Comparison of ENCODE assay signal across 16 cellular contexts in genomic region chr11:27179334-27179733, GRCh38.
DNase-seq lines count a peak whose midpoint lies in the region; TF ChIP-seq lines count a peak whose summit lies in the region.
"Had no signal": no experiment of that assay in that cellular context is flagged by ENCODE, and none has a peak within 500 bp of the region (broad histone marks: within the 10 kb centered on the region; RNA-seq: fewer than 3 reads in every experiment).

No MANE protein-coding gene starts in this region.

- H3K9me3 ChIP-seq in neuronal stem cell (replicated peaks in 1 of 2; ENCODE audit: control insufficient read depth in 2 of 2, insufficient read depth in 1 of 2, low read depth in 1 of 2, low read length in 2 of 2): no peaks in the 10 kb centered on the region
- H3K9me3 ChIP-seq: BE2C, Peyer's patch had no signal

- H2BK120ac ChIP-seq in neuronal stem cell (ENCODE audit: low read depth, low read length): no peak overlapping the region

- H3K79me1 ChIP-seq in neuronal stem cell (ENCODE audit: low read depth, low read length): no peaks in the 10 kb centered on the region

- no peak overlapping the region for H2BK15ac ChIP-seq in neuronal stem cell (ENCODE audit: low read length)

- no peak overlapping the region for H3K23ac ChIP-seq in neuronal stem cell (ENCODE audit: low read depth, low read length, poor library complexity)

- peak overlapping the region; percentile 19 for H3K18ac ChIP-seq in neuronal stem cell (ENCODE audit: low read length)

- H3K27me3 ChIP-seq in neuronal stem cell (ENCODE audit: control insufficient read depth in 3 of 3, insufficient read depth in 3 of 3, low read depth in 1 of 3, low read length in 3 of 3): no peaks in the 10 kb centered on the region
- H3K27me3 ChIP-seq: BE2C, Peyer's patch had no signal

- no peaks in the 10 kb centered on the region for H3K36me3 ChIP-seq in neuronal stem cell (replicated peaks in 1 of 2; ENCODE audit: control insufficient read depth in 2 of 2, insufficient read depth in 2 of 2, low read length in 2 of 2)
- H3K36me3 ChIP-seq: BE2C, Peyer's patch had no signal

- H3K4me1 ChIP-seq in neuronal stem cell (ENCODE audit: control insufficient read depth in 2 of 2, insufficient read depth in 1 of 2, low read depth in 1 of 2, low read length in 2 of 2): no peaks in the 10 kb centered on the region
- H3K4me1 ChIP-seq: BE2C, Peyer's patch had no signal

- no peak for TF ChIP-seq CTCF in coronary artery (IDR thresholded peaks at IDR 0.05)

- H2BK12ac ChIP-seq in neuronal stem cell (ENCODE audit: low read length): no peak overlapping the region

- no peak overlapping the region for H2AK5ac ChIP-seq in neuronal stem cell (ENCODE audit: low read depth, low read length)

- no peak overlapping the region for H2AFZ ChIP-seq in neuronal stem cell (ENCODE audit: low read length)

- no peak overlapping the region for H4K91ac ChIP-seq in neuronal stem cell (ENCODE audit: low read depth, low read length, poor library complexity)

- H3K9ac ChIP-seq in neuronal stem cell (ENCODE audit: low read depth, low read length, poor library complexity): no peak overlapping the region

- H3K14ac ChIP-seq in neuronal stem cell (ENCODE audit: low read length): no peak overlapping the region

- H4K8ac ChIP-seq in neuronal stem cell (ENCODE audit: low read depth, low read length): no peak overlapping the region

- H3K4me3 ChIP-seq in neuronal stem cell (ENCODE audit: low read length in 2 of 2) (no peak overlapping the region), coronary artery (no peak overlapping the region)
- H3K4me3 ChIP-seq: GM12878, Peyer's patch had no signal

- no peak overlapping the region for H3K4me2 ChIP-seq in neuronal stem cell (ENCODE audit: insufficient read depth, low read length, poor library complexity, severe bottlenecking)

- DNase-seq in NCI-H748 (lab: John Stamatoyannopoulos, UW; ENCODE audit: unreplicated experiment) (peak; percentile 10), NCI-H748 treated with DMSO at 0.1 percent for 48 hours (lab: John Stamatoyannopoulos, UW) (no peak), NCI-H1694 treated with DMSO at 0.1 percent for 48 hours (lab: John Stamatoyannopoulos, UW) (peak; percentile 42), neuronal stem cell (ENCODE audit: low spot score) (no peak), coronary artery (ENCODE audit: low spot score) (no peak), NCI-H774 (lab: John Stamatoyannopoulos, UW) (no peak)
- DNase-seq in stimulated activated CD4-positive, alpha-beta T cell treated with anti-CD3 and anti-CD28 coated beads, Interleukin-4, amount 100 ng/mL, for 4 hours: no peak
- DNase-seq: 8988T, BE2C, DMS79, H7, Karpas-422, NCI-H1417, NCI-H2081 treated with DMSO at 0.1 percent for 48 hours, Peyer's patch had no signal

- no peak overlapping the region for H3K27ac ChIP-seq in neuronal stem cell (replicated peaks; ENCODE audit: low read length)
- H3K27ac ChIP-seq in coronary artery: no peak overlapping the region
- H3K27ac ChIP-seq: Peyer's patch had no signal

- no peak overlapping the region for H3K4ac ChIP-seq in neuronal stem cell (ENCODE audit: low read length)

- no peak overlapping the region for H2BK5ac ChIP-seq in neuronal stem cell (ENCODE audit: low read length)

- no CpG with 5 or more reads among the region's 3 CpGs for WGBS in neuronal stem cell (ENCODE audit: extremely low coverage in 2 of 2, insufficient read length in 2 of 2, insufficient replicate concordance in 1 of 2), 2 donors

Comparison
In these comparisons a context has a peak if more than half of its experiments do, and no peak if none do; other contexts are left out.
1. DNase-seq: peak in NCI-H748 (single experiment) and NCI-H1694 treated with DMSO at 0.1 percent for 48 hours (single experiment); none in NCI-H748 treated with DMSO at 0.1 percent for 48 hours (single experiment), neuronal stem cell (single experiment), coronary artery (single experiment), stimulated activated CD4-positive, alpha-beta T cell treated with anti-CD3 and anti-CD28 coated beads, Interleukin-4, amount 100 ng/mL, for 4 hours (0 of 2) and NCI-H774 (single experiment).